Comparison of ENCODE assay signal across 8 cellular contexts in genomic region chr1:41728403-41729202, GRCh38.
DNase-seq lines count a peak whose midpoint lies in the region; ATAC-seq and TF ChIP-seq lines count a peak whose summit lies in the region.

No MANE protein-coding gene starts in this region.

- H3K27ac Mint-ChIP-seq in T-helper 17 cell = peak overlapping the region; percentile 14

- H3K9me3 ChIP-seq in BE2C (no peaks in the 10 kb centered on the region), T-helper 17 cell (ENCODE audit: control insufficient read depth, low read length, poor library complexity, severe bottlenecking) (no peaks in the 10 kb centered on the region), right lobe of liver (no peaks in the 10 kb centered on the region)

- H3K4me1 ChIP-seq in BE2C = no peaks in the 10 kb centered on the region
- H3K4me1 ChIP-seq in right lobe of liver = no peaks in the 10 kb centered on the region

- intact Hi-C loops in right lobe of liver (cut with DNase I) = no loop called here

- H3K36me3 Mint-ChIP-seq in T-helper 17 cell (ENCODE audit: low read depth) = no peaks in the 10 kb centered on the region

- H3K4me3 ChIP-seq in BE2C (ENCODE audit: low read depth, low read length) (no peak overlapping the region), right lobe of liver (no peak overlapping the region)

- H3K4me1 Mint-ChIP-seq in T-helper 17 cell = peaks cover 32% of the 10 kb centered on the region

- TF ChIP-seq CTCF in BE2C (IDR thresholded peaks at IDR 0.05; ENCODE audit: low read depth, low read length) (no peak), right lobe of liver (IDR thresholded peaks at IDR 0.05) (no peak)

- no peaks in the 10 kb centered on the region for H3K27me3 Mint-ChIP-seq in T-helper 17 cell

- peak; percentile 83 for ATAC-seq in GM18907 (IDR thresholded peaks at IDR 0.05; ENCODE audit: unreplicated experiment)
- ATAC-seq in HG03095 (IDR thresholded peaks at IDR 0.05; ENCODE audit: unreplicated experiment) = peak; percentile 80
- peak; percentile 86 for ATAC-seq in T-helper 17 cell
- ATAC-seq in right lobe of liver = peak in 3 of 4 donors; percentile 17 to 53 (median 27)

- WGBS in right lobe of liver (ENCODE audit: insufficient coverage, low coverage, low lambda C conversion rate, missing lambda C conversion rate) = 63% methylated on average over 3 of the region's 12 CpGs

- no peak for TF ChIP-seq POLR2A in right lobe of liver (IDR thresholded peaks at IDR 0.05)

- peak; percentile 14 for DNase-seq in BE2C
- peak in 1 of 3 donors; percentile 21 for DNase-seq in T-helper 17 cell
- no peak for DNase-seq in right lobe of liver
- DNase-seq in GDM1 (lab: John Stamatoyannopoulos, UW) = no peak
- DNase-seq in iPS-NIHi7 (ENCODE audit: extremely low spot score) = no peak
- no peak for DNase-seq in mucosa of gallbladder (ENCODE audit: low spot score)

- no peak overlapping the region for H3K4me3 Mint-ChIP-seq in T-helper 17 cell

- H3K27ac ChIP-seq in right lobe of liver = no peak overlapping the region

- no peaks in the 10 kb centered on the region for H3K27me3 ChIP-seq in BE2C
- H3K27me3 ChIP-seq in right lobe of liver = no peaks in the 10 kb centered on the region

- no peaks in the 10 kb centered on the region for H3K36me3 ChIP-seq in BE2C
- H3K36me3 ChIP-seq in right lobe of liver = no peaks in the 10 kb centered on the region

Comparison
In these comparisons a context has a peak if more than half of its experiments do, and no peak if none do; other contexts are left out.
1. ATAC-seq: peak in every context shown above with its lines; median percentile 86 in T-helper 17 cell; 83 in GM18907; 80 in HG03095; 27 in right lobe of liver.